In genomic region chr12:92930421-92930820, GRCh38 we compare ENCODE assay signal across 8 cellular contexts. TPM values are rescaled to one million over a fixed set of nuclear protein-coding genes. Genes with fewer than 3 reads are reported as not detected.
DNase-seq lines count a peak whose midpoint lies in the region; ATAC-seq and TF ChIP-seq lines count a peak whose summit lies in the region.

No MANE protein-coding gene starts in this region.

- H2AFZ ChIP-seq in neuronal stem cell (ENCODE audit: low read length), result peak overlapping the region; percentile 88

- no peaks in the 10 kb centered on the region for H3K79me1 ChIP-seq in neuronal stem cell (ENCODE audit: low read depth, low read length)

- no peak overlapping the region for H3K4me2 ChIP-seq in neuronal stem cell (ENCODE audit: insufficient read depth, low read length, poor library complexity, severe bottlenecking)

- H3K27me3 Mint-ChIP-seq in CD4-positive, alpha-beta memory T cell, result no peaks in the 10 kb centered on the region
- H3K27me3 Mint-ChIP-seq in endodermal cell (ENCODE audit: insufficient read depth), result no peaks in the 10 kb centered on the region

- peaks cover 28% of the 10 kb centered on the region for H3K4me1 ChIP-seq in CD4-positive, alpha-beta memory T cell (ENCODE audit: insufficient read depth, low read length)
- H3K4me1 ChIP-seq in NT2/D1 (ENCODE audit: insufficient read depth, insufficient read length), result no peaks in the 10 kb centered on the region
- H3K4me1 ChIP-seq in endodermal cell (ENCODE audit: control insufficient read depth, insufficient read depth, low read length), result peaks cover 3% of the 10 kb centered on the region
- peaks cover 7 to 10% of the 10 kb centered on the region in 2 donors for H3K4me1 ChIP-seq in neuronal stem cell (ENCODE audit: control insufficient read depth in 2 of 2, insufficient read depth in 1 of 2, low read depth in 1 of 2, low read length in 2 of 2)

- H3K4me3 Mint-ChIP-seq in CD4-positive, alpha-beta memory T cell, result peak overlapping the region in 6 of 8 donors; percentile 87 to 93 (median 92)
- peak overlapping the region; percentile 74 for H3K4me3 Mint-ChIP-seq in endodermal cell

- H3K9ac ChIP-seq in NT2/D1 (ENCODE audit: insufficient read length, low read depth) (peak overlapping the region; percentile 27), endodermal cell (ENCODE audit: extremely low read depth, low read length, poor library complexity, severe bottlenecking) (no peak overlapping the region), neuronal stem cell (ENCODE audit: low read depth, low read length, poor library complexity) (no peak overlapping the region)

- H2BK15ac ChIP-seq in neuronal stem cell (ENCODE audit: low read length), result no peak overlapping the region

- TF ChIP-seq CTCF in endodermal cell (conservative IDR thresholded peaks at IDR 0.05), result no peak

- no peak overlapping the region for H4K8ac ChIP-seq in neuronal stem cell (ENCODE audit: low read depth, low read length)

- H4K91ac ChIP-seq in neuronal stem cell (ENCODE audit: low read depth, low read length, poor library complexity), result no peak overlapping the region

- no peak overlapping the region for H3K23ac ChIP-seq in neuronal stem cell (ENCODE audit: low read depth, low read length, poor library complexity)

- peak overlapping the region in 3 of 7 donors; percentile 29 to 87 (median 68) for H3K27ac Mint-ChIP-seq in CD4-positive, alpha-beta memory T cell
- peak overlapping the region; percentile 8 for H3K27ac Mint-ChIP-seq in endodermal cell

- H3K4ac ChIP-seq in neuronal stem cell (ENCODE audit: low read length), result no peak overlapping the region

- no peak for DNase-seq in CD4-positive, alpha-beta memory T cell
- no peak for DNase-seq in NT2/D1 (ENCODE audit: low read depth, low spot score)
- DNase-seq in endodermal cell, result no peak
- DNase-seq in neuronal stem cell (ENCODE audit: low spot score), result no peak
- no peak for DNase-seq in left colon
- no peak for DNase-seq in hepatic stellate cell (ENCODE audit: low spot score)
- DNase-seq in T1000 (lab: John Stamatoyannopoulos, UW), result no peak

- H3K4me3 ChIP-seq in CD4-positive, alpha-beta memory T cell (ENCODE audit: low read length in 2 of 2), result no peak overlapping the region
- H3K4me3 ChIP-seq in NT2/D1 (ENCODE audit: insufficient read length, low read depth) (no peak overlapping the region), endodermal cell (ENCODE audit: low read length) (peak overlapping the region; percentile 91), neuronal stem cell (ENCODE audit: low read length in 2 of 2) (no peak overlapping the region)

- CTCF ChIA-PET in CD4-positive, alpha-beta memory T cell (lab: Charles Lee; ENCODE audit: partially characterized antibody), result interaction anchor here (0.7 to 2.5 kb wide), 8 partner anchors 14 to 1172 kb away, joined by 3 to 10 read pairs (median 3); no protein-coding TSS in a partner anchor

- no peaks in the 10 kb centered on the region for H3K36me3 ChIP-seq in CD4-positive, alpha-beta memory T cell (ENCODE audit: insufficient read depth, low read length)
- H3K36me3 ChIP-seq in NT2/D1 (ENCODE audit: insufficient read depth, insufficient read length, low read length) (no peaks in the 10 kb centered on the region), endodermal cell (ENCODE audit: control insufficient read depth, insufficient read depth, low read length) (no peaks in the 10 kb centered on the region), neuronal stem cell (replicated peaks in 1 of 2; ENCODE audit: control insufficient read depth in 2 of 2, insufficient read depth in 2 of 2, low read length in 2 of 2) (no peaks in the 10 kb centered on the region)

- H2BK5ac ChIP-seq in neuronal stem cell (ENCODE audit: low read length), result no peak overlapping the region

- ATAC-seq in left colon (no peak), HG03457 (IDR thresholded peaks at IDR 0.05; ENCODE audit: unreplicated experiment) (no peak)

- no peak overlapping the region for H3K14ac ChIP-seq in neuronal stem cell (ENCODE audit: low read length)

- H3K27ac ChIP-seq in CD4-positive, alpha-beta memory T cell (ENCODE audit: low read depth, low read length), result no peak overlapping the region
- no peak overlapping the region for H3K27ac ChIP-seq in endodermal cell (ENCODE audit: low read depth, low read length)
- no peak overlapping the region for H3K27ac ChIP-seq in neuronal stem cell (replicated peaks; ENCODE audit: low read length)

- no peak overlapping the region for H2BK120ac ChIP-seq in neuronal stem cell (ENCODE audit: low read depth, low read length)

- intact Hi-C loops in CD4-positive, alpha-beta memory T cell (cut with micrococcal nuclease), result no loop called here
- intact Hi-C loops in left colon (cut with DNase I, micrococcal nuclease), result no loop called here

- peaks cover 18 to 29% (median 28%) of the 10 kb centered on the region in 4 donors for H3K4me1 Mint-ChIP-seq in CD4-positive, alpha-beta memory T cell
- H3K4me1 Mint-ChIP-seq in endodermal cell, result peaks cover 34% of the 10 kb centered on the region

- no peaks in the 10 kb centered on the region for H3K9me3 Mint-ChIP-seq in CD4-positive, alpha-beta memory T cell
- no peaks in the 10 kb centered on the region for H3K9me3 Mint-ChIP-seq in endodermal cell

- POLR2A ChIA-PET in CD4-positive, alpha-beta memory T cell (lab: Charles Lee; ENCODE audit: partially characterized antibody), result interaction anchor here (0.7 to 2.2 kb wide), 8 partner anchors 19 to 511 kb away, joined by 3 to 11 read pairs (median 6); partner anchors contain the start of genes NUDT4 and UBE2N

- no peaks in the 10 kb centered on the region for H3K9me3 ChIP-seq in CD4-positive, alpha-beta memory T cell (ENCODE audit: control insufficient read depth in 1 of 2, low read length in 2 of 2)
- H3K9me3 ChIP-seq in NT2/D1 (ENCODE audit: insufficient read depth, low read length), result no peaks in the 10 kb centered on the region
- no peaks in the 10 kb centered on the region for H3K9me3 ChIP-seq in endodermal cell (ENCODE audit: control insufficient read depth, low read length)
- no peaks in the 10 kb centered on the region for H3K9me3 ChIP-seq in neuronal stem cell (replicated peaks in 1 of 2; ENCODE audit: control insufficient read depth in 2 of 2, insufficient read depth in 1 of 2, low read depth in 1 of 2, low read length in 2 of 2)

- no peak overlapping the region for H2BK12ac ChIP-seq in neuronal stem cell (ENCODE audit: low read length)

- H3K36me3 Mint-ChIP-seq in CD4-positive, alpha-beta memory T cell, result peaks cover 0 to 5% of the 10 kb centered on the region in 2 donors
- no peaks in the 10 kb centered on the region for H3K36me3 Mint-ChIP-seq in endodermal cell (ENCODE audit: low read depth)

- no peak overlapping the region for H3K18ac ChIP-seq in neuronal stem cell (ENCODE audit: low read length)

- WGBS in endodermal cell (ENCODE audit: insufficient coverage in 1 of 2, insufficient read length in 1 of 2), 2 experiments, result 78 to 83% methylated on average over 1 of the region's 3 CpGs
- no CpG with 5 or more reads among the region's 3 CpGs for WGBS in neuronal stem cell (ENCODE audit: extremely low coverage in 2 of 2, insufficient read length in 2 of 2, insufficient replicate concordance in 1 of 2), 2 donors

- no peaks in the 10 kb centered on the region for H3K27me3 ChIP-seq in CD4-positive, alpha-beta memory T cell (ENCODE audit: insufficient read depth, low read length)
- no peaks in the 10 kb centered on the region for H3K27me3 ChIP-seq in NT2/D1 (ENCODE audit: insufficient read depth, insufficient read length)
- no peaks in the 10 kb centered on the region for H3K27me3 ChIP-seq in endodermal cell (ENCODE audit: control insufficient read depth, insufficient read depth, low read length, poor library complexity, severe bottlenecking)
- no peaks in the 10 kb centered on the region for H3K27me3 ChIP-seq in neuronal stem cell (ENCODE audit: control insufficient read depth in 3 of 3, insufficient read depth in 3 of 3, low read depth in 1 of 3, low read length in 3 of 3)

- no peak overlapping the region for H2AK5ac ChIP-seq in neuronal stem cell (ENCODE audit: low read depth, low read length)

RNA-seq across cellular contexts. Expression of gene EEA1, which starts 1.3 kb away (rescaled TPM):
- total RNA-seq in CD4-positive, alpha-beta memory T cell, result 10 to 100 TPM; 16.1 to 16.4 TPM
- 10 to 100 TPM in 1 of 2 donors, 1 to 10 TPM in 1; 2.8 to 16.2 TPM for polyA plus RNA-seq in CD4-positive, alpha-beta memory T cell
- 10 to 100 TPM; 28.2 to 32.5 TPM for total RNA-seq in endodermal cell
- polyA plus RNA-seq in endodermal cell (2013, experiment 1 of 2), result 12.3 TPM
- 16.5 TPM for polyA plus RNA-seq in endodermal cell (2013, experiment 2 of 2)
- 10.8 TPM for polyA plus RNA-seq in neuronal stem cell (2013, experiment 1 of 2)
- polyA plus RNA-seq in neuronal stem cell (2013, experiment 2 of 2), result 11.7 TPM
- 10 to 100 TPM; 32.4 to 33.4 TPM for total RNA-seq in left colon
